ENCODE assay signal across 8 cellular contexts in the genomic region with DNA sequence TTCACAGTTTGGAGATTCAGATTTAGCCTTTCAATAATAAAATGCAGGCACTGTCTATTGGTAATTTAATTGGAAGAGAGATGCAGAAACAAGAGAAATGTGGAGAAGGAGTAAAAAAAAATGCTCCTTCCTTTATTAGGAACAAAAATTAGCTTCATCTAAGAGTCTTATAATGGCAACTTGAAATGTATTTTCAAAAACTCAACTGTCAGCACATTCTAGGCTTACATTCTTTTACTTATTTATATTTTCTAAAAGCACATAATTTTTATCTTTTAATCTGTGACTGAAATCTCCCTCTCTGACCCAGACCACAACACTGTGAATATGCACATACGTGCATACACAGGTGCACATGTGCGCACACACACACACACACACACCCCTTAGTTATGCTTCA.
"Had no signal": no experiment of that assay in that cellular context is flagged by ENCODE, and none has a peak within 500 bp of the region (broad histone marks: within the 10 kb centered on the region; RNA-seq: fewer than 3 reads in every experiment).

No MANE protein-coding gene starts in this region.

- H3K27ac ChIP-seq: KMS-11 had no signal

- DNase-seq: H9, HCEC 1CT, KBM-7 had no signal

- H3K4me2 ChIP-seq: GM23338, KMS-11 had no signal

- ATAC-seq: GM23338 had no signal

- H3K9ac ChIP-seq: KMS-11 had no signal

- H3K4me3 ChIP-seq: GM23338 had no signal

- FAIRE-seq: H1, H54, HTR-8/SVneo had no signal

- H2AFZ ChIP-seq: GM23338 had no signal
